Comparison of ENCODE assay signal across 8 cellular contexts in genomic region chr17:10616502-10617119, GRCh38.
DNase-seq lines count a peak whose midpoint lies in the region; ATAC-seq and TF ChIP-seq lines count a peak whose summit lies in the region.

No MANE protein-coding gene starts in this region.

- no peak overlapping the region for H3K4me3 ChIP-seq in OCI-LY3 (ENCODE audit: low read length)

- H3K4me2 ChIP-seq in OCI-LY3 (ENCODE audit: low read length), result peak overlapping the region; percentile 34; the same call in 1 of the 2 replicates

- H2AFZ ChIP-seq in OCI-LY3 (ENCODE audit: low read depth, low read length), result 0 out of 2 replicates have a peak overlapping the region, but pooled peaks have one; percentile 46

- peak; percentile 66 for DNase-seq in activated T-cell treated with anti-CD3 and anti-CD28 coated beads for 48 hours (ENCODE audit: low read depth)
- peak; percentile 42 for DNase-seq in fibroblast of gingiva (ENCODE audit: low read depth)
- peak; percentile 93 for DNase-seq in nephron progenitor cell
- DNase-seq in stimulated activated naive CD4-positive, alpha-beta T cell treated with Interleukin-2 at 50 U/mL for 16 hours (lab: John Stamatoyannopoulos, UW), result peak; percentile 49

- H3K4me1 ChIP-seq in OCI-LY3 (ENCODE audit: low read length), result no peaks in the 10 kb centered on the region

- H3K27ac ChIP-seq in OCI-LY3 (ENCODE audit: low read length), result no peak overlapping the region

- no peaks in the 10 kb centered on the region for H3K9me3 Mint-ChIP-seq in nephron progenitor cell

- H3K79me2 ChIP-seq in OCI-LY3 (ENCODE audit: low read length), result no peaks in the 10 kb centered on the region

- ATAC-seq in HG03460 (IDR thresholded peaks at IDR 0.05; ENCODE audit: unreplicated experiment) (peak; percentile 66), GM19324 (IDR thresholded peaks at IDR 0.05; ENCODE audit: low FRiP score, unreplicated experiment) (no peak)

- no peaks in the 10 kb centered on the region for H3K36me3 Mint-ChIP-seq in nephron progenitor cell (ENCODE audit: low read depth)

- peaks cover 36% of the 10 kb centered on the region for H3K4me1 Mint-ChIP-seq in nephron progenitor cell

- no peaks in the 10 kb centered on the region for H3K9me3 ChIP-seq in OCI-LY3 (ENCODE audit: insufficient read depth, low read length)

- peaks cover 6% of the 10 kb centered on the region for H3K27me3 Mint-ChIP-seq in nephron progenitor cell (ENCODE audit: low read depth, poor library complexity)

- no peaks in the 10 kb centered on the region for H4K20me1 ChIP-seq in OCI-LY3 (ENCODE audit: insufficient read depth, low read length)

- TF ChIP-seq CTCF in GM12872 (IDR thresholded peaks at IDR 0.05; ENCODE audit: insufficient read depth, low read depth, low read length) (peak; percentile 99), OCI-LY3 (IDR thresholded peaks at IDR 0.05; ENCODE audit: low read depth, low read length) (peak; percentile 71), nephron progenitor cell (IDR thresholded peaks at IDR 0.05) (peak; percentile 99)

- no peak overlapping the region for H3K27ac Mint-ChIP-seq in nephron progenitor cell

- H3K36me3 ChIP-seq in OCI-LY3 (replicated peaks; ENCODE audit: low read depth, low read length), result no peaks in the 10 kb centered on the region

- H3K4me3 Mint-ChIP-seq in nephron progenitor cell, result no peak overlapping the region

- no peak overlapping the region for H3K9ac ChIP-seq in OCI-LY3 (ENCODE audit: low read length)

- no peaks in the 10 kb centered on the region for H3K27me3 ChIP-seq in OCI-LY3 (ENCODE audit: low read depth, low read length)

Comparison
In these comparisons a context has a peak if more than half of its experiments do, and no peak if none do; other contexts are left out.
1. DNase-seq: peak in every context shown above with its lines; median percentile 93 in nephron progenitor cell; 66 in activated T-cell treated with anti-CD3 and anti-CD28 coated beads for 48 hours; 49 in stimulated activated naive CD4-positive, alpha-beta T cell treated with Interleukin-2 at 50 U/mL for 16 hours; 42 in fibroblast of gingiva.